Comparison of ENCODE assay signal across 8 cellular contexts in the genomic region with DNA sequence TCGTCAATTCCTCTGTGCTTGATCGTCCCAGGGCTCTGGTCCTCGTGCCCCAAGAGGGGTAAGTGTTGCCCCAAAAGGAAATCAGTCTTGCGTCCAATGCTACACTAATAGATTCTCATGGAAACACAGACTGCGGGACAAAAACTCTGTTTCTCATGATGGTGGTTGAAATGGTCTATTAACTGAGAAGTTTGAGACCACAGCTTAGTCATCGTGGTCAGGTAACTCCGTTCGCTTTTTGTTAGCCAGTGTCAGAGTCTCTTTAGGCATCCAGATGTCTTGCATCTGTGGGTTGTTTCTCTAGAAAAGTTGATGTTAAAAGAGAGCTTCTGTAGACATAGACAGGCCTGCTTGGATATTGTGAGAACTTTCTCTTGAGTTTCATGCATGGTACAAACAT.
A peak's percentile ranks its signal among the peaks of the same experiment; 100 is the strongest.
DNase-seq lines count a peak whose midpoint lies in the region; ATAC-seq and TF ChIP-seq lines count a peak whose summit lies in the region.

No MANE protein-coding gene starts in this region.

- no peak overlapping the region for H3K27ac Mint-ChIP-seq in stimulated activated memory B cell treated with anti-CD40 and anti-IgM and Interleukin-4, amounts not matched to agents 10 μg/mL and 1 μg/mL and 100 μg/mL, for 72 hours

- peaks cover 21% of the 10 kb centered on the region for H3K4me1 Mint-ChIP-seq in activated T-cell treated with anti-CD3 and anti-CD28 coated beads, Interleukin-2, amount 50 U/mL, for 4 hours (ENCODE audit: low read depth)
- peaks cover 5% of the 10 kb centered on the region for H3K4me1 Mint-ChIP-seq in stimulated activated memory B cell treated with anti-CD40 and anti-IgM and Interleukin-4, amounts not matched to agents 10 μg/mL and 1 μg/mL and 100 μg/mL, for 72 hours

- peak; percentile 34 to 59 for ATAC-seq in activated T-cell treated with anti-CD3 and anti-CD28 coated beads, Interleukin-2, amount 50 U/mL, for 4 hours
- ATAC-seq in HG02610 (IDR thresholded peaks at IDR 0.05; ENCODE audit: unreplicated experiment): peak; percentile 87
- ATAC-seq in stimulated activated memory B cell treated with anti-CD40 and anti-IgM and Interleukin-4, amounts not matched to agents 10 μg/mL and 1 μg/mL and 100 μg/mL, for 72 hours: peak; percentile 80
- no peak for ATAC-seq in gastroesophageal sphincter

- H3K4me3 ChIP-seq in gastroesophageal sphincter: no peak overlapping the region

- DNase-seq in activated T-cell treated with anti-CD3 and anti-CD28 coated beads, Interleukin-2, amount 50 U/mL, for 4 hours: no peak
- no peak for DNase-seq in activated T-cell treated with anti-CD3 and anti-CD28 coated beads, Interleukin-2, amount 50 U/mL, for 48 hours
- peak; percentile 15 for DNase-seq in KG1 (lab: John Stamatoyannopoulos, UW)
- no peak for DNase-seq in DMS53 treated with DMSO at 0.1 percent for 48 hours (lab: John Stamatoyannopoulos, UW; ENCODE audit: unreplicated experiment)
- no peak for DNase-seq in NCI-H345 (lab: John Stamatoyannopoulos, UW)

- no peak for TF ChIP-seq POLR2A in gastroesophageal sphincter (IDR thresholded peaks at IDR 0.05)

- peaks cover 0 to 54% of the 10 kb centered on the region in 2 donors for H3K36me3 ChIP-seq in gastroesophageal sphincter

- H3K4me1 ChIP-seq in gastroesophageal sphincter: no peaks in the 10 kb centered on the region

- peaks cover 60% of the 10 kb centered on the region for H3K36me3 Mint-ChIP-seq in activated T-cell treated with anti-CD3 and anti-CD28 coated beads, Interleukin-2, amount 50 U/mL, for 4 hours (ENCODE audit: insufficient read depth)
- H3K36me3 Mint-ChIP-seq in stimulated activated memory B cell treated with anti-CD40 and anti-IgM and Interleukin-4, amounts not matched to agents 10 μg/mL and 1 μg/mL and 100 μg/mL, for 72 hours: peaks cover 28% of the 10 kb centered on the region

- H3K4me3 Mint-ChIP-seq in activated T-cell treated with anti-CD3 and anti-CD28 coated beads, Interleukin-2, amount 50 U/mL, for 4 hours: no peak overlapping the region
- no peak overlapping the region for H3K4me3 Mint-ChIP-seq in stimulated activated memory B cell treated with anti-CD40 and anti-IgM and Interleukin-4, amounts not matched to agents 10 μg/mL and 1 μg/mL and 100 μg/mL, for 72 hours

- no peak for TF ChIP-seq EP300 in gastroesophageal sphincter (IDR thresholded peaks at IDR 0.05)

- no peak for TF ChIP-seq CTCF in gastroesophageal sphincter (IDR thresholded peaks at IDR 0.05)

- H3K27me3 Mint-ChIP-seq in activated T-cell treated with anti-CD3 and anti-CD28 coated beads, Interleukin-2, amount 50 U/mL, for 4 hours (ENCODE audit: low read depth): no peaks in the 10 kb centered on the region
- peaks cover 36% of the 10 kb centered on the region for H3K27me3 Mint-ChIP-seq in stimulated activated memory B cell treated with anti-CD40 and anti-IgM and Interleukin-4, amounts not matched to agents 10 μg/mL and 1 μg/mL and 100 μg/mL, for 72 hours

- no peaks in the 10 kb centered on the region for H3K9me3 Mint-ChIP-seq in activated T-cell treated with anti-CD3 and anti-CD28 coated beads, Interleukin-2, amount 50 U/mL, for 4 hours
- no peaks in the 10 kb centered on the region for H3K9me3 Mint-ChIP-seq in stimulated activated memory B cell treated with anti-CD40 and anti-IgM and Interleukin-4, amounts not matched to agents 10 μg/mL and 1 μg/mL and 100 μg/mL, for 72 hours

- no peaks in the 10 kb centered on the region for H3K9me3 ChIP-seq in gastroesophageal sphincter

- no peak overlapping the region for H3K27ac ChIP-seq in gastroesophageal sphincter

- H3K27me3 ChIP-seq in gastroesophageal sphincter: no peaks in the 10 kb centered on the region

- WGBS in gastroesophageal sphincter (ENCODE audit: low coverage in 1 of 2), 2 donors: 85% methylated on average over 7 of the region's 8 CpGs; no CpG with 5 or more reads in 1 of the 2 donors
